In genomic region chr4:87390931-87391782, GRCh38 we compare ENCODE assay signal across 8 cellular contexts. TPM values are rescaled to one million over a fixed set of nuclear protein-coding genes. Genes with fewer than 3 reads are reported as not detected.
DNase-seq lines count a peak whose midpoint lies in the region; ATAC-seq and TF ChIP-seq lines count a peak whose summit lies in the region.

Gene HSD17B11, minus strand, starts transcription at chr4:87391188. Its CDS starts 118 bp downstream, at chr4:87391070.

- peak; percentile 99 for ATAC-seq in HG02885 (IDR thresholded peaks at IDR 0.05; ENCODE audit: poor library complexity, unreplicated experiment)
- ATAC-seq in T-helper 17 cell: peak; percentile 98

- H3K4me1 Mint-ChIP-seq in T-helper 17 cell (peaks cover 30% of the 10 kb centered on the region), progenitor cell of endocrine pancreas (ENCODE audit: low read depth) (peaks cover 21% of the 10 kb centered on the region)

- TF ChIP-seq CTCF in left ventricle myocardium inferior (IDR thresholded peaks at IDR 0.05; ENCODE audit: borderline replicate concordance) (peak; percentile 46), progenitor cell of endocrine pancreas (IDR thresholded peaks at IDR 0.05; ENCODE audit: unreplicated experiment) (no peak)

- peak within 1 kb of the TSS; percentile 93 for H3K27ac Mint-ChIP-seq in T-helper 17 cell
- peak within 1 kb of the TSS; percentile 97 for H3K27ac Mint-ChIP-seq in progenitor cell of endocrine pancreas

- H3K27me3 Mint-ChIP-seq in T-helper 17 cell: no peaks in the 10 kb centered on the region
- H3K27me3 Mint-ChIP-seq in progenitor cell of endocrine pancreas: no peaks in the 10 kb centered on the region

- H3K4me1 ChIP-seq in left ventricle myocardium inferior: peaks cover 37% of the 10 kb centered on the region

- TF ChIP-seq POLR2A in GM15510 (IDR thresholded peaks at IDR 0.05; ENCODE audit: borderline replicate concordance, extremely low read depth, insufficient read length): peak; percentile 92

- no peaks in the 10 kb centered on the region for H3K27me3 ChIP-seq in left ventricle myocardium inferior (ENCODE audit: low read depth)

- peak within 1 kb of the TSS; percentile 73 for H3K4me3 ChIP-seq in left ventricle myocardium inferior

- intact Hi-C loops in left ventricle myocardium inferior (cut with micrococcal nuclease): no loop called here

- H3K4me3 Mint-ChIP-seq in T-helper 17 cell (peak within 1 kb of the TSS; percentile 92), progenitor cell of endocrine pancreas (ENCODE audit: low read depth) (peak within 1 kb of the TSS; percentile 90)

- H3K36me3 Mint-ChIP-seq in T-helper 17 cell (ENCODE audit: low read depth) (no peaks in the 10 kb centered on the region), progenitor cell of endocrine pancreas (ENCODE audit: insufficient read depth) (peaks cover 22% of the 10 kb centered on the region)

- H3K9me3 Mint-ChIP-seq in progenitor cell of endocrine pancreas (ENCODE audit: low read depth): peaks cover 19% of the 10 kb centered on the region

- peak within 1 kb of the TSS; percentile 90 for H3K27ac ChIP-seq in left ventricle myocardium inferior (replicated peaks)

- no peaks in the 10 kb centered on the region for H3K9me3 ChIP-seq in T-helper 17 cell (ENCODE audit: control insufficient read depth, low read length, poor library complexity, severe bottlenecking)
- H3K9me3 ChIP-seq in left ventricle myocardium inferior (replicated peaks): peaks cover 10% of the 10 kb centered on the region

- DNase-seq in NCI-H1694 treated with DMSO at 0.1 percent for 48 hours (lab: John Stamatoyannopoulos, UW) (peak; percentile 84), T-helper 17 cell (peak; percentile 54 to 69 (median 57)), amygdala (lab: John Stamatoyannopoulos, UW) (peak; percentile 30 to 91 (median 76)), left ventricle myocardium inferior (peak; percentile 88), progenitor cell of endocrine pancreas (ENCODE audit: low spot score, unreplicated experiment) (peak; percentile 59), ureter (ENCODE audit: low spot score) (peak; percentile 93)

- peaks cover 5% of the 10 kb centered on the region for H3K36me3 ChIP-seq in left ventricle myocardium inferior

RNA-seq across cellular contexts. Expression of gene HSD17B11, which starts in this region (rescaled TPM):
- total RNA-seq in T-helper 17 cell (10 to 100 TPM; 27.7 to 40.7 TPM), left ventricle myocardium inferior (11.7 TPM), progenitor cell of endocrine pancreas (28.2 and 31.7 TPM in 2 replicates), ureter (27.0 TPM)

Comparison
In these comparisons a context has a peak if more than half of its experiments do, and no peak if none do; other contexts are left out.
1. Peak in every context shown above with its lines: DNase-seq, ATAC-seq, H3K4me3 ChIP-seq and H3K27ac ChIP-seq.